In the genomic region with DNA sequence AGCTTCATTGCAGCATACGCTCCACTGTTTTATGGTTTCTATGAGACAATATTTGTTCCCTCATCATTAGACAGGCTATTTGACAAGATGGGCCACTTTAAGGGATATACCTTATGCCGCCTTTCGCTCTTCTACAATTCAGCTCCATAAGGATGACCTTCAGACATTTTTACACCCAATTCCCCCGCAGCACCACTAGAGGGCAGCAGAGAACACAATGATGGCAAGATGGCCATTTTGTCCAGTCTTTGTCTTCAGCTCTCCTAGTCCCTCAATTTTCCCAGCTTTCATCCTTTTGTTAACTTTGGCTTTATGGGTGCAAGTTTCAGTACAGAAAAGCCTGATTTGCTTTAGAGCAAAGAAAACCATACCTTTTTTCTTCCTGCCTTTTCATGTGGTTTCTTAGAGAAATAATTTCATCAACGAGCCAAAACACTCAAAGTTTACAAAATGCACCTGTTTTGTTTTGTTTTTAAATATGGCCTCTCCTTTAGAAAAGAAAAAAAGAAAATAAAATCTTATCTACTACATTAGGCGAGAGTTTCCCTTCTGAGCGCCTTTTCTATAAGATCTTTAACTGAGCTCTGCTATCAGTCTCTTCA, we compare ENCODE assay signal across 8 cellular contexts.
DNase-seq lines count a peak whose midpoint lies in the region; ATAC-seq and FAIRE-seq lines count a peak whose summit lies in the region.

No MANE protein-coding gene starts in this region.

- no peak overlapping the region for H3K27ac Mint-ChIP-seq in activated CD4-positive, alpha-beta memory T cell treated with anti-CD3 and anti-CD28 coated beads for 36 hours
- no peak overlapping the region for H3K27ac Mint-ChIP-seq in stimulated activated naive B cell treated with anti-CD40 and anti-IgM and Interleukin-4, amounts not matched to agents 10 μg/mL and 1 μg/mL and 100 μg/mL, for 72 hours

- no peaks in the 10 kb centered on the region for H3K36me3 Mint-ChIP-seq in activated CD4-positive, alpha-beta memory T cell treated with anti-CD3 and anti-CD28 coated beads for 36 hours
- no peaks in the 10 kb centered on the region for H3K36me3 Mint-ChIP-seq in stimulated activated naive B cell treated with anti-CD40 and anti-IgM and Interleukin-4, amounts not matched to agents 10 μg/mL and 1 μg/mL and 100 μg/mL, for 72 hours

- FAIRE-seq in endometrium (lab: Jason Lieb, UNC), result peak; percentile 74

- peak; percentile 57 for DNase-seq in EH (ENCODE audit: low read depth)
- peak; percentile 80 to 94 for DNase-seq in NCI-H524 (lab: John Stamatoyannopoulos, UW)
- DNase-seq in activated CD4-positive, alpha-beta memory T cell treated with anti-CD3 and anti-CD28 coated beads for 36 hours, result peak; percentile 61
- DNase-seq in myocyte (ENCODE audit: low read depth), result peak; percentile 72
- DNase-seq in stimulated activated naive B cell treated with anti-CD40 and anti-IgM and Interleukin-4, amounts not matched to agents 10 μg/mL and 1 μg/mL and 100 μg/mL, for 72 hours, result peak; percentile 13

- no peaks in the 10 kb centered on the region for H3K27me3 Mint-ChIP-seq in activated CD4-positive, alpha-beta memory T cell treated with anti-CD3 and anti-CD28 coated beads for 36 hours
- H3K27me3 Mint-ChIP-seq in stimulated activated naive B cell treated with anti-CD40 and anti-IgM and Interleukin-4, amounts not matched to agents 10 μg/mL and 1 μg/mL and 100 μg/mL, for 72 hours, result no peaks in the 10 kb centered on the region

- no peak overlapping the region for H3K4me3 Mint-ChIP-seq in activated CD4-positive, alpha-beta memory T cell treated with anti-CD3 and anti-CD28 coated beads for 36 hours
- no peak overlapping the region for H3K4me3 Mint-ChIP-seq in stimulated activated naive B cell treated with anti-CD40 and anti-IgM and Interleukin-4, amounts not matched to agents 10 μg/mL and 1 μg/mL and 100 μg/mL, for 72 hours

- POLR2A ChIA-PET in activated CD4-positive, alpha-beta memory T cell treated with anti-CD3 and anti-CD28 coated beads for 36 hours (lab: Charles Lee), result no interaction called here

- H3K4me1 Mint-ChIP-seq in activated CD4-positive, alpha-beta memory T cell treated with anti-CD3 and anti-CD28 coated beads for 36 hours (ENCODE audit: low read depth), result no peaks in the 10 kb centered on the region
- H3K4me1 Mint-ChIP-seq in stimulated activated naive B cell treated with anti-CD40 and anti-IgM and Interleukin-4, amounts not matched to agents 10 μg/mL and 1 μg/mL and 100 μg/mL, for 72 hours, result no peaks in the 10 kb centered on the region

- intact Hi-C loops in activated CD4-positive, alpha-beta memory T cell treated with anti-CD3 and anti-CD28 coated beads for 36 hours (cut with micrococcal nuclease), result loop anchor here (1.0 kb wide), 2 partner anchors 721 to 831 kb away; no protein-coding TSS in a partner anchor

- ATAC-seq in HG03342 (IDR thresholded peaks at IDR 0.05; ENCODE audit: unreplicated experiment) (peak; percentile 64), HG03139 (IDR thresholded peaks at IDR 0.05; ENCODE audit: unreplicated experiment) (no peak)
- ATAC-seq in stimulated activated naive B cell treated with anti-CD40 and anti-IgM and Interleukin-4, amounts not matched to agents 10 μg/mL and 1 μg/mL and 100 μg/mL, for 72 hours (replicated peaks), result peak in 1 of 2 donors; percentile 50

- no peaks in the 10 kb centered on the region for H3K9me3 Mint-ChIP-seq in activated CD4-positive, alpha-beta memory T cell treated with anti-CD3 and anti-CD28 coated beads for 36 hours
- no peaks in the 10 kb centered on the region for H3K9me3 Mint-ChIP-seq in stimulated activated naive B cell treated with anti-CD40 and anti-IgM and Interleukin-4, amounts not matched to agents 10 μg/mL and 1 μg/mL and 100 μg/mL, for 72 hours

- CTCF ChIA-PET in activated CD4-positive, alpha-beta memory T cell treated with anti-CD3 and anti-CD28 coated beads for 36 hours (lab: Charles Lee), result interaction anchor here (0.6 to 2.5 kb wide), 24 partner anchors 9 to 1885 kb away, joined by 3 to 28 read pairs (median 4); no protein-coding TSS in a partner anchor

Comparison
In these comparisons a context has a peak if more than half of its experiments do, and no peak if none do; other contexts are left out.
1. DNase-seq: peak in every context shown above with its lines; median percentile 87 in NCI-H524; 72 in myocyte; 61 in activated CD4-positive, alpha-beta memory T cell treated with anti-CD3 and anti-CD28 coated beads for 36 hours; 57 in EH; 13 in stimulated activated naive B cell treated with anti-CD40 and anti-IgM and Interleukin-4, amounts not matched to agents 10 μg/mL and 1 μg/mL and 100 μg/mL, for 72 hours.